ENCODE assay signal across 23 cellular contexts in the genomic region with DNA sequence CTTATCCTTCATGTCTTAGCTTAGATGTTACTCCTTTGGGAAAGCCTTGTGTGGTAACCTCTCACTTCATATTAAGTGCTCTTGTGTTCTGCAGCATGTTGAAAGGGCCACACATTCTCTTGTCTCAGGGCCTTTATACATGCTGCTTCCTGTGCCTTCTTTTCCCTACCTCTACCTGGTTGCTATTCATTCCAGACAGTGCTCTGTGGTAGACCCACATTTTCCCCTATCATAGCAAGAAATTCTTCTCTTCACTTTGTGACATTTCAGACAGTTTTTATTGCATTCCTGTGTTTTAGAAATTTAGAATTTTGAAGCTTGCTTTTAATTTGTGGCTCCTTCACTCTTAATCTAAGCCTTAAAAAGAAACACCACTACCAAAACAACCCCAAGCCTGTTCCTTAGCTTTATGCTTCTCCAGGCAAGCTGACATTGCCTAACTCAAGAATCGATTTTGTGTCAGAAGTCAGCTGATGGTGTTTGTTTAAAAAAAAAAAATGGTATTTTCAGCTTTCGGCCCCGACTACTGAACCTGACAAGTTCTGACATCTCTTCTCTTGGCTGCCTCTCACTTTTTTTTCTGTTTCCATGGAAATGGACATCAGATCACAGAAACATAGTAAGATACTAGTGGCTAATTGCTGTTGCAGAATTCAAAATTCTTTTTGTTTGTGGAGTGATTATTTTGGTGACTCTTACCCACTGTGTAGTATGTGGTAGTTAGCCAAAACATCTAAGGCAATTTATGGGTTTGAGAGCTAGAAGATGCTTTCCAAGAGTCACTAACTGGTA.
A peak's percentile ranks its signal among the peaks of the same experiment; 100 is the strongest.
DNase-seq lines count a peak whose midpoint lies in the region; ATAC-seq and TF ChIP-seq lines count a peak whose summit lies in the region.
"Had no signal": no experiment of that assay in that cellular context is flagged by ENCODE, and none has a peak within 500 bp of the region (broad histone marks: within the 10 kb centered on the region; RNA-seq: fewer than 3 reads in every experiment).

No MANE protein-coding gene starts in this region.

- TF ChIP-seq EP300 in esophagus muscularis mucosa (IDR thresholded peaks at IDR 0.05): no peak
- TF ChIP-seq EP300 in ovary (IDR thresholded peaks at IDR 0.05): no peak

- no peak for TF ChIP-seq CTCF in heart left ventricle (IDR thresholded peaks at IDR 0.05)
- no peak for TF ChIP-seq CTCF in right atrium auricular region (IDR thresholded peaks at IDR 0.05)
- TF ChIP-seq CTCF in choroid plexus epithelial cell (conservative IDR thresholded peaks at IDR 0.05; ENCODE audit: low read depth, low read length): no peak
- TF ChIP-seq CTCF in esophagus muscularis mucosa (IDR thresholded peaks at IDR 0.05): no peak
- no peak for TF ChIP-seq CTCF in A673 (conservative IDR thresholded peaks at IDR 0.05; ENCODE audit: low read depth, low read length)
- no peak for TF ChIP-seq CTCF in ovary (IDR thresholded peaks at IDR 0.05)

- H3K4me3 ChIP-seq in heart left ventricle (no peak overlapping the region), right atrium auricular region (no peak overlapping the region), choroid plexus epithelial cell (ENCODE audit: low read depth, low read length) (no peak overlapping the region), esophagus muscularis mucosa (no peak overlapping the region), A673 (ENCODE audit: low read depth, low read length, poor library complexity, severe bottlenecking) (no peak overlapping the region), ovary (no peak overlapping the region)
- H3K4me3 ChIP-seq: coronary artery, left lung, sigmoid colon, tibial artery had no signal

- BruUV-seq in A673 (replicated peaks; lab: Mats Ljungman, UMichigan): no TSS peak

- peaks cover 0 to 21% (median 6%) of the 10 kb centered on the region in 12 donors for H3K4me1 ChIP-seq in heart left ventricle
- peaks cover 0 to 12% of the 10 kb centered on the region in 2 donors for H3K4me1 ChIP-seq in right atrium auricular region
- H3K4me1 ChIP-seq in esophagus muscularis mucosa: peaks cover 7 to 11% (median 8%) of the 10 kb centered on the region in 4 donors
- no peaks in the 10 kb centered on the region for H3K4me1 ChIP-seq in A673 (ENCODE audit: insufficient read depth, low read length, poor library complexity, severe bottlenecking)
- H3K4me1 ChIP-seq in ovary (ENCODE audit: insufficient read depth): no peaks in the 10 kb centered on the region
- H3K4me1 ChIP-seq: left lung had no signal

- intact Hi-C loops in heart left ventricle (cut with DNase I) (no loop called here), esophagus muscularis mucosa (cut with DNase I) (no loop called here), A673 (cut with micrococcal nuclease; ENCODE audit: unreplicated experiment) (no loop called here), ovary (cut with DNase I) (no loop called here)

- H3K27ac ChIP-seq in heart left ventricle: peak overlapping the region in 8 of 12 donors; percentile 2 to 59 (median 22)
- H3K27ac ChIP-seq in right atrium auricular region: peak overlapping the region in 1 of 2 donors; percentile 21
- no peak overlapping the region for H3K27ac ChIP-seq in esophagus muscularis mucosa (replicated peaks in 1 of 4)
- no peak overlapping the region for H3K27ac ChIP-seq in A673 (ENCODE audit: low read depth, low read length, poor library complexity, severe bottlenecking)
- H3K27ac ChIP-seq in ovary: no peak overlapping the region
- H3K27ac ChIP-seq: coronary artery, left lung, neutrophil, tibial artery had no signal

- ATAC-seq in heart left ventricle (peak in 1 of 4 donors; percentile 19), left lobe of liver (peak; percentile 90)
- ATAC-seq: activated CD4-positive, CD25-positive, alpha-beta regulatory T cell treated with anti-CD3 and anti-CD28 coated beads, Interleukin-2, amount 50 U/mL, for 24 hours; activated naive CD4-positive, alpha-beta T cell treated with anti-CD3 and anti-CD28 coated beads, Interleukin-2, amount 50 U/mL, for 72 hours; left lung; stimulated activated memory B cell treated with anti-CD40 and anti-IgM and Interleukin-4, amounts not matched to agents 10 μg/mL and 1 μg/mL and 100 μg/mL, for 72 hours had no signal

- peaks cover 0 to 11% (median 0%) of the 10 kb centered on the region in 12 donors for H3K9me3 ChIP-seq in heart left ventricle
- no peaks in the 10 kb centered on the region for H3K9me3 ChIP-seq in right atrium auricular region
- H3K9me3 ChIP-seq in esophagus muscularis mucosa: no peaks in the 10 kb centered on the region
- H3K9me3 ChIP-seq in A673 (ENCODE audit: low read depth, low read length, poor library complexity, severe bottlenecking): no peaks in the 10 kb centered on the region
- H3K9me3 ChIP-seq in ovary: no peaks in the 10 kb centered on the region
- H3K9me3 ChIP-seq: neutrophil, sigmoid colon, tibial artery had no signal

- WGBS in heart left ventricle, 4 donors: 45 to 52% (median 48%) methylated on average over 3 of the region's 3 CpGs
- WGBS in esophagus muscularis mucosa: 51% methylated on average over 3 of the region's 3 CpGs
- WGBS in ovary, 3 donors: 24 to 34% (median 34%) methylated on average over 3 of the region's 3 CpGs

- TF ChIP-seq POLR2A in heart left ventricle (IDR thresholded peaks at IDR 0.05) (no peak), esophagus muscularis mucosa (IDR thresholded peaks at IDR 0.05; ENCODE audit: low read depth) (no peak), ovary (IDR thresholded peaks at IDR 0.05) (no peak)

- no peaks in the 10 kb centered on the region for H3K27me3 ChIP-seq in heart left ventricle
- H3K27me3 ChIP-seq in right atrium auricular region: no peaks in the 10 kb centered on the region
- H3K27me3 ChIP-seq in esophagus muscularis mucosa: no peaks in the 10 kb centered on the region
- no peaks in the 10 kb centered on the region for H3K27me3 ChIP-seq in A673 (replicated peaks; ENCODE audit: insufficient read depth, low read depth, low read length, poor library complexity)
- H3K27me3 ChIP-seq in ovary: no peaks in the 10 kb centered on the region
- H3K27me3 ChIP-seq: left lung, neutrophil, sigmoid colon, tibial artery had no signal

- CTCF ChIA-PET in A673 (lab: Charles Lee): no interaction called here

- no peaks in the 10 kb centered on the region for H3K36me3 ChIP-seq in heart left ventricle
- H3K36me3 ChIP-seq in right atrium auricular region: no peaks in the 10 kb centered on the region
- peaks cover 0 to under 1% (median 0%) of the 10 kb centered on the region in 4 donors for H3K36me3 ChIP-seq in esophagus muscularis mucosa
- no peaks in the 10 kb centered on the region for H3K36me3 ChIP-seq in A673 (ENCODE audit: insufficient read depth, low read length, poor library complexity, severe bottlenecking)
- no peaks in the 10 kb centered on the region for H3K36me3 ChIP-seq in ovary
- H3K36me3 ChIP-seq: left lung, neutrophil, sigmoid colon had no signal

- DNase-seq in heart left ventricle (no peak), right atrium auricular region (ENCODE audit: low spot score) (no peak), choroid plexus epithelial cell (ENCODE audit: low read depth) (peak; percentile 33), left lobe of liver (ENCODE audit: low spot score) (no peak), superior temporal gyrus (ENCODE audit: extremely low spot score) (peak; percentile 55), esophagus muscularis mucosa (ENCODE audit: extremely low spot score) (no peak), A673 (ENCODE audit: low spot score) (no peak), ovary (no peak)
- DNase-seq: activated CD8-positive, alpha-beta memory T cell treated with anti-CD3 and anti-CD28 coated beads for 24 hours; COR-L47; GOT3; Karpas-422; left lung; NCI-H1105; NCI-H226; sigmoid colon; T-helper 9 cell; tibial artery had no signal

- POLR2A ChIA-PET in A673 (lab: Charles Lee; ENCODE audit: low non-redundant PET): no interaction called here

Comparison
In these comparisons a context has a peak if more than half of its experiments do, and no peak if none do; other contexts are left out.
1. DNase-seq: peak in choroid plexus epithelial cell (single experiment) and superior temporal gyrus (single experiment); none in heart left ventricle (0 of 5), right atrium auricular region (single experiment), left lobe of liver (single experiment), esophagus muscularis mucosa (single experiment), A673 (single experiment) and ovary (0 of 5).
2. H3K27ac ChIP-seq: peak in heart left ventricle (8 of 12); none in esophagus muscularis mucosa (0 of 4), A673 (single experiment) and ovary (0 of 2).